In genomic region chrX:10901290-10901633, GRCh38 we compare ENCODE assay signal across 32 cellular contexts.
DNase-seq lines count a peak whose midpoint lies in the region; ATAC-seq, FAIRE-seq and TF ChIP-seq lines count a peak whose summit lies in the region.
"Had no signal": no experiment of that assay in that cellular context is flagged by ENCODE, and none has a peak within 500 bp of the region (broad histone marks: within the 10 kb centered on the region; RNA-seq: fewer than 3 reads in every experiment).

No MANE protein-coding gene starts in this region.

- H2AFZ ChIP-seq in SK-N-SH (ENCODE audit: low read depth), result peak overlapping the region; percentile 19; the same call in 1 of the 2 replicates
- no peak overlapping the region for H2AFZ ChIP-seq in fibroblast of lung (ENCODE audit: low read length)

- peak overlapping the region; percentile 34; the same call in 1 of the 2 replicates for H3K4me2 ChIP-seq in SK-N-SH
- peak overlapping the region; percentile 35 for H3K4me2 ChIP-seq in fibroblast of lung (ENCODE audit: extremely low read depth, insufficient read depth, low read length)

- no peaks in the 10 kb centered on the region for H3K9me2 ChIP-seq in SK-N-SH

- H3K36me3 ChIP-seq in SK-N-SH (replicated peaks in 1 of 2; ENCODE audit: control insufficient read depth in 1 of 2, insufficient read depth in 2 of 2, low read length in 1 of 2) (no peaks in the 10 kb centered on the region), fibroblast of lung (ENCODE audit: control insufficient read depth, insufficient read depth, low read length) (no peaks in the 10 kb centered on the region)
- H3K36me3 ChIP-seq: BE2C, MG63, Peyer's patch, transverse colon, WERI-Rb-1 had no signal

- DNase-seq in GM19239 (ENCODE audit: insufficient read length, low spot score) (no peak), SK-N-SH (no peak), fibroblast of lung (ENCODE audit: low read depth in 2 of 2) (no peak), GM20000 (ENCODE audit: low spot score) (no peak), NCI-H2107 (lab: John Stamatoyannopoulos, UW) (no peak)
- DNase-seq: activated CD4-positive, alpha-beta T cell treated with anti-CD3 and anti-CD28 coated beads, Interleukin-2, amount 10 ng/mL, durations not matched to agents 7 days and 5 days; activated gamma-delta T cell; BE2C; central memory CD4-positive, alpha-beta T cell; cortex of kidney; effector memory CD4-positive, alpha-beta T cell; glutamatergic neuron; KG1; left ventricle myocardium superior; NCI-H2029; NCI-H526 treated with DMSO at 0.1 percent for 48 hours; Peyer's patch; posterior cingulate gyrus; right cardiac atrium; SHP77 treated with DMSO at 0.1 percent for 48 hours; stimulated activated CD4-positive, alpha-beta T cell treated with anti-CD3 and anti-CD28 coated beads, Interleukin-12 subunit alpha, Interleukin-12 subunit beta, amount 100 ng/mL, for 4 hours; stimulated activated CD4-positive, alpha-beta T cell treated with anti-CD3 and anti-CD28 coated beads, Interleukin-4, amount 100 ng/mL, for 1 hour; SW 1271; T-helper 9 cell; transverse colon; WERI-Rb-1 had no signal

- no peak for ATAC-seq in HG03108 (IDR thresholded peaks at IDR 0.05; ENCODE audit: unreplicated experiment)
- ATAC-seq in HG02973 (IDR thresholded peaks at IDR 0.05; ENCODE audit: unreplicated experiment), result no peak
- ATAC-seq: left ventricle myocardium superior, right cardiac atrium had no signal

- H3K27ac ChIP-seq in 22Rv1 (peak overlapping the region; percentile 90), SK-N-SH (ENCODE audit: low read depth in 2 of 2, low read length in 1 of 2) (peak overlapping the region; percentile 16 to 54; a peak in 3 of 4 replicates), fibroblast of lung (ENCODE audit: insufficient read depth, low read length) (peak overlapping the region; percentile 20)
- H3K27ac ChIP-seq: Peyer's patch, WERI-Rb-1 had no signal

- H3F3A ChIP-seq in SK-N-SH (replicated peaks; ENCODE audit: insufficient read depth), result peaks cover 10% of the 10 kb centered on the region

- H3K79me2 ChIP-seq in SK-N-SH (ENCODE audit: insufficient read depth) (no peaks in the 10 kb centered on the region), fibroblast of lung (ENCODE audit: control insufficient read depth, insufficient read depth, low read length) (no peaks in the 10 kb centered on the region)

- H3K27me3 ChIP-seq in SK-N-SH (ENCODE audit: insufficient read depth) (no peaks in the 10 kb centered on the region), fibroblast of lung (ENCODE audit: control insufficient read depth, insufficient read depth, low read length) (no peaks in the 10 kb centered on the region)
- H3K27me3 ChIP-seq: BE2C, MG63, Peyer's patch, transverse colon had no signal

- H3K4me3 ChIP-seq in SK-N-SH (ENCODE audit: low read depth in 2 of 2, low read length in 1 of 2), result no peak overlapping the region
- peak overlapping the region in 1 of 4 experiments; percentile 10 for H3K4me3 ChIP-seq in fibroblast of lung (replicated peaks in 1 of 4; ENCODE audit: control extremely low read depth in 1 of 4, insufficient read depth in 1 of 4, low read depth in 3 of 4, low read length in 4 of 4)
- H3K4me3 ChIP-seq: MG63, transverse colon had no signal

- 39% methylated on average over 1 of the region's 1 CpG for WGBS in SK-N-SH (ENCODE audit: low lambda C conversion rate)

- POLR2A ChIA-PET in SK-N-SH (lab: Yijun Ruan, JAX), result no interaction called here

- no peak for TF ChIP-seq EP300 in SK-N-SH (IDR thresholded peaks at IDR 0.05; ENCODE audit: borderline replicate concordance in 1 of 2, low read depth in 1 of 2, low read length in 1 of 2)

- H3K9me3 ChIP-seq in SK-N-SH, result no peaks in the 10 kb centered on the region
- no peaks in the 10 kb centered on the region for H3K9me3 ChIP-seq in fibroblast of lung (ENCODE audit: control insufficient read depth, insufficient read depth, low read depth, low read length)
- H3K9me3 ChIP-seq: BE2C, MG63, Peyer's patch, transverse colon had no signal

- CTCF ChIA-PET in SK-N-SH (lab: Yijun Ruan, JAX), result no interaction called here

- H3K4me1 ChIP-seq in SK-N-SH (ENCODE audit: control insufficient read depth in 1 of 2, insufficient read depth in 2 of 2, low read depth in 1 of 2, low read length in 1 of 2), result peaks cover 0 to 7% of the 10 kb centered on the region in 2 experiments; a peak in 1 of 4 replicates
- H3K4me1 ChIP-seq in fibroblast of lung (ENCODE audit: control insufficient read depth, extremely low read depth, insufficient read depth, low read length), result peaks cover 2% of the 10 kb centered on the region
- H3K4me1 ChIP-seq: BE2C, Peyer's patch had no signal

- TF ChIP-seq CTCF in 22Rv1 (IDR thresholded peaks at IDR 0.05) (no peak), SK-N-SH (IDR thresholded peaks at IDR 0.05) (no peak), fibroblast of lung (conservative IDR thresholded peaks at IDR 0.05 in 1 of 2, IDR thresholded peaks at IDR 0.05 in 1 of 2; ENCODE audit: low read depth in 1 of 2, low read length in 2 of 2) (no peak), GM20000 (IDR thresholded peaks at IDR 0.05; ENCODE audit: extremely low read depth, missing control alignments) (no peak)

- H3K9ac ChIP-seq in SK-N-SH (no peak overlapping the region), fibroblast of lung (ENCODE audit: insufficient read depth, low read length) (no peak overlapping the region)

- TF ChIP-seq RAD21 in SK-N-SH (IDR thresholded peaks at IDR 0.05; ENCODE audit: low read length), result no peak

- no peaks in the 10 kb centered on the region for H4K20me1 ChIP-seq in SK-N-SH (ENCODE audit: insufficient read depth)
- H4K20me1 ChIP-seq in fibroblast of lung (ENCODE audit: control insufficient read depth, extremely low read depth, insufficient read depth, low read length), result no peaks in the 10 kb centered on the region

- FAIRE-seq in GM19239 (lab: Jason Lieb, UNC), result peak; percentile 73
- FAIRE-seq: G401.6, islet of Langerhans had no signal

TF ChIP-seq in SK-N-SH, 30 proteins besides CTCF, POLR2A, EP300 and RAD21:
- TF ChIP-seq NFIC (IDR thresholded peaks at IDR 0.05; ENCODE audit: borderline replicate concordance), result no peak

Comparison
In these comparisons a context has a peak if more than half of its experiments do, and no peak if none do; other contexts are left out.
1. H3K27ac ChIP-seq: peak in every context shown above with its lines; median percentile 90 in 22Rv1; 35 in SK-N-SH; 20 in fibroblast of lung.